Comparison of ENCODE assay signal across 8 cellular contexts in genomic region chr2:96960271-96960955, GRCh38. TPM values are rescaled to one million over a fixed set of nuclear protein-coding genes. Genes with fewer than 3 reads are reported as not detected.
DNase-seq lines count a peak whose midpoint lies in the region; ATAC-seq and TF ChIP-seq lines count a peak whose summit lies in the region.

No MANE protein-coding gene starts in this region.

- no peaks in the 10 kb centered on the region for H3K27me3 Mint-ChIP-seq in T-helper 2 cell treated with Interferon-gamma antibody and Interleukin-4, amounts not matched to agents 5 μg/mL and 100 μg/mL, for 36 hours (ENCODE audit: low read depth)

- DNase-seq in DMS53 treated with DMSO at 0.1 percent for 48 hours (lab: John Stamatoyannopoulos, UW; ENCODE audit: unreplicated experiment) (peak; percentile 90), NCI-H2029 treated with DMSO at 0.1 percent for 48 hours (lab: John Stamatoyannopoulos, UW) (peak; percentile 44), amniotic stem cell (lab: John Stamatoyannopoulos, UW) (peak; percentile 55), right atrium auricular region (ENCODE audit: low spot score) (peak; percentile 80), sigmoid colon (peak; percentile 95)
- peak; percentile 71 for DNase-seq in T-helper 2 cell treated with Interferon-gamma antibody and Interleukin-4, amounts not matched to agents 5 μg/mL and 100 μg/mL, for 36 hours (ENCODE audit: low spot score)

- H3K36me3 Mint-ChIP-seq in T-helper 2 cell treated with Interferon-gamma antibody and Interleukin-4, amounts not matched to agents 5 μg/mL and 100 μg/mL, for 36 hours (ENCODE audit: low read depth): no peaks in the 10 kb centered on the region

- no peaks in the 10 kb centered on the region for H3K9me3 Mint-ChIP-seq in T-helper 2 cell treated with Interferon-gamma antibody and Interleukin-4, amounts not matched to agents 5 μg/mL and 100 μg/mL, for 36 hours

- no peak overlapping the region for H3K4me3 ChIP-seq in right atrium auricular region
- H3K4me3 ChIP-seq in sigmoid colon: no peak overlapping the region

- H3K4me1 ChIP-seq in right atrium auricular region (no peaks in the 10 kb centered on the region), sigmoid colon (peaks cover 0 to 15% (median 7%) of the 10 kb centered on the region in 4 donors)

- H3K27me3 ChIP-seq in right atrium auricular region: no peaks in the 10 kb centered on the region
- no peaks in the 10 kb centered on the region for H3K27me3 ChIP-seq in sigmoid colon

- peak overlapping the region; percentile 97 for H3K27ac Mint-ChIP-seq in T-helper 2 cell treated with Interferon-gamma antibody and Interleukin-4, amounts not matched to agents 5 μg/mL and 100 μg/mL, for 36 hours

- intact Hi-C loops in sigmoid colon (cut with DNase I): loop anchor here (1.0 to 10.0 kb wide), 5 partner anchors 102 to 323 kb away; partner anchors contain the start of genes ANKRD39, CNNM4, FAHD2B and KANSL3

- H3K27ac ChIP-seq in right atrium auricular region (no peak overlapping the region), sigmoid colon (no peak overlapping the region)

- H3K9me3 ChIP-seq in right atrium auricular region (no peaks in the 10 kb centered on the region), sigmoid colon (no peaks in the 10 kb centered on the region)

- WGBS in sigmoid colon, 2 donors: 13 to 39% methylated on average over 19 of the region's 19 CpGs

- peaks cover 53% of the 10 kb centered on the region for H3K4me1 Mint-ChIP-seq in T-helper 2 cell treated with Interferon-gamma antibody and Interleukin-4, amounts not matched to agents 5 μg/mL and 100 μg/mL, for 36 hours (ENCODE audit: low read depth)

- H3K36me3 ChIP-seq in right atrium auricular region: no peaks in the 10 kb centered on the region
- H3K36me3 ChIP-seq in sigmoid colon: no peaks in the 10 kb centered on the region

- TF ChIP-seq EP300 in sigmoid colon (IDR thresholded peaks at IDR 0.05): no peak

- peak overlapping the region; percentile 78 for H3K4me3 Mint-ChIP-seq in T-helper 2 cell treated with Interferon-gamma antibody and Interleukin-4, amounts not matched to agents 5 μg/mL and 100 μg/mL, for 36 hours

- ATAC-seq in HG02610 (IDR thresholded peaks at IDR 0.05; ENCODE audit: unreplicated experiment) (peak; percentile 60), HG03439 (IDR thresholded peaks at IDR 0.05; ENCODE audit: unreplicated experiment) (no peak)

- TF ChIP-seq CTCF in right atrium auricular region (IDR thresholded peaks at IDR 0.05) (peak; percentile 81 to 93), sigmoid colon (IDR thresholded peaks at IDR 0.05) (peak; percentile 91 to 96 (median 94))

- no peak for TF ChIP-seq POLR2A in sigmoid colon (IDR thresholded peaks at IDR 0.05)

RNA-seq across cellular contexts. Expression of gene FAM178B, which starts 26.0 kb away (rescaled TPM):
- total RNA-seq in right atrium auricular region (not detected), sigmoid colon (1 to 10 TPM in 3 of 4 donors, under 1 TPM in 1; 0.36 to 2.5 (median 1.9) TPM)
- polyA plus RNA-seq in sigmoid colon: 1 to 10 TPM in 1 of 3 donors, under 1 TPM in 1, not detected in 1; 0.51 to 1.2 TPM

Comparison
In these comparisons a context has a peak if more than half of its experiments do, and no peak if none do; other contexts are left out.
1. DNase-seq: peak in every context shown above with its lines; median percentile 95 in sigmoid colon; 90 in DMS53 treated with DMSO at 0.1 percent for 48 hours; 80 in right atrium auricular region; 71 in T-helper 2 cell treated with Interferon-gamma antibody and Interleukin-4, amounts not matched to agents 5 μg/mL and 100 μg/mL, for 36 hours; 55 in amniotic stem cell; 44 in NCI-H2029 treated with DMSO at 0.1 percent for 48 hours.